ENCODE assay signal across 1 cellular context in the genomic region with DNA sequence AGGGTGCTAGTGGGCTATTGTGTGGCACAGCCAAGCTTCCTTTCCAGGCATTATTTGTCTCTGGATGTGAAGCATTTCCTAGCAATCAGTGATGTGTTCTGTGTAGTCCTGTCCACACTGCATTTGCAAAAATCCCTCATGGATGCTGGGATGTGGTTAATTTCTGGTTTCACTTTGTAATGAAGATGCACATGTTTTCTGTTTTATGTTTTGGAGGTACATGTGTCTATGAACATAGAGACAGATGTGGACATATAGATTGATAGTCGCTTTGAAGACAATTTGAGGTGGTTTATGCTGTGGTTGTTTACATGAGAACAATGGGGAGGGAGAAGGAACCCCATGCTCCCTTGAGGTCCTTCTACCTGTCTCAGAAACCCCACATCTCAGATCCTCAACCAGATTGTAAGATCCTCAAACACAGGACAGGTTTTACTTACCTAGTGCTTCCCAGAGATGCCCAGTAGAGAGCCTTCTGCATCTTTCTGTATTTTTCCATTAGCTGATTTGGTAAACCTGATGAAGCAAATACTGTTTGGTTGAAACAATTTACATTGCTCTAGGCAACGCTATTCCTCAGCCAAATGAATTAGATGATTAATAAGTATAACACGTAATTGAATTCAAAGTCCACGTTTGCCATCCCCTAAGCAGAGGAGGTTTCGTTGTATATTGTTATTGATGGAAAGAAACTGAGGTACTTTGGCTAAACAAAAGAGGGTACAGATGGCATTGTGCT.
TF ChIP-seq lines count a peak whose summit lies in the region.

No MANE protein-coding gene starts in this region.

TF ChIP-seq in IMR-90, 13 proteins besides CTCF, POLR2A, EP300 and RAD21:
- TF ChIP-seq CHD1 (IDR thresholded peaks at IDR 0.05; ENCODE audit: low read depth, low read length) (no peak), MXI1 (IDR thresholded peaks at IDR 0.05; ENCODE audit: borderline replicate concordance, low read depth, low read length) (no peak), RFX5 (IDR thresholded peaks at IDR 0.05; ENCODE audit: low read depth, low read length) (no peak), SMC3 (IDR thresholded peaks at IDR 0.05; ENCODE audit: low read depth, low read length) (no peak), MAFK (IDR thresholded peaks at IDR 0.05; ENCODE audit: low read depth, low read length) (no peak), RCOR1 (IDR thresholded peaks at IDR 0.05; ENCODE audit: insufficient replicate concordance, low read length) (no peak), MAZ (IDR thresholded peaks at IDR 0.05; ENCODE audit: borderline replicate concordance, low read depth, low read length) (no peak), BHLHE40 (IDR thresholded peaks at IDR 0.05; ENCODE audit: low read depth, low read length) (no peak)
- TF ChIP-seq, protein P1, sequence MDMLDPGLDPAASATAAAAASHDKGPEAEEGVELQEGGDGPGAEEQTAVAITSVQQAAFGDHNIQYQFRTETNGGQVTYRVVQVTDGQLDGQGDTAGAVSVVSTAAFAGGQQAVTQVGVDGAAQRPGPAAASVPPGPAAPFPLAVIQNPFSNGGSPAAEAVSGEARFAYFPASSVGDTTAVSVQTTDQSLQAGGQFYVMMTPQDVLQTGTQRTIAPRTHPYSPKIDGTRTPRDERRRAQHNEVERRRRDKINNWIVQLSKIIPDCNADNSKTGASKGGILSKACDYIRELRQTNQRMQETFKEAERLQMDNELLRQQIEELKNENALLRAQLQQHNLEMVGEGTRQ (IDR thresholded peaks at IDR 0.05; ENCODE audit: low read depth, low read length), result no peak
